Comparison of ENCODE assay signal across 18 cellular contexts in the genomic region with DNA sequence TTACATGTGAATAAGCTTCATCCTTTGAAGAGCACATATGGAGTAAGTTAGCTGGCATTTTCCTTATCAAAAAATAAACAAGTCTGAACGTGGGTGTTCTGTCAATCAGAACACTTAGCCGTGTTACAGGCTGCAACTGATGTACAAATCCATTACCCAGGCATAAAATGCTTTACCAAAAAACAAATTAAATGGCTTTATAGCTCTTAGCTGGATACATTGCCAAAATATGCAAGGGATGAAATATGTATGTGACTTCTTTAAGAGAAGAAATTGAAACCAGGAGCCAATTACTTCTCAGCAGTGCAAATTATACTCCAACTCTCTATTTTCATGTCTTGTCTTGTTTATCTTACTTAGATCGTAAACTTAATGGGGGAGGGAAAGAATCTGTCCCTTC.
A peak's percentile ranks its signal among the peaks of the same experiment; 100 is the strongest.
DNase-seq lines count a peak whose midpoint lies in the region; ATAC-seq and TF ChIP-seq lines count a peak whose summit lies in the region.
"Had no signal": no experiment of that assay in that cellular context is flagged by ENCODE, and none has a peak within 500 bp of the region (broad histone marks: within the 10 kb centered on the region; RNA-seq: fewer than 3 reads in every experiment).

No MANE protein-coding gene starts in this region.

- no peak overlapping the region for H3K4me3 ChIP-seq in cardiac fibroblast (replicated peaks in 1 of 2; ENCODE audit: low read depth in 2 of 2, low read length in 2 of 2)
- no peak overlapping the region for H3K4me3 ChIP-seq in lower lobe of right lung
- H3K4me3 ChIP-seq: adrenal gland, coronary artery had no signal

- H3K36me3 ChIP-seq in lower lobe of right lung = no peaks in the 10 kb centered on the region
- H3K36me3 ChIP-seq: adrenal gland had no signal

- no peak overlapping the region for H3K27ac Mint-ChIP-seq in osteocyte (ENCODE audit: unreplicated experiment)
- H3K27ac Mint-ChIP-seq in CD4-positive, alpha-beta T cell = no peak overlapping the region
- H3K27ac Mint-ChIP-seq: CD8-positive, alpha-beta T cell; IgD-negative memory B cell; memory B cell; stimulated activated memory B cell treated with anti-CD40 and anti-IgM and Interleukin-4, amounts not matched to agents 10 μg/mL and 1 μg/mL and 100 μg/mL, for 72 hours had no signal

- no peaks in the 10 kb centered on the region for H3K27me3 ChIP-seq in CD4-positive, alpha-beta T cell (ENCODE audit: control insufficient read depth, insufficient read depth, low read length)
- H3K27me3 ChIP-seq in lower lobe of right lung (ENCODE audit: low read depth) = no peaks in the 10 kb centered on the region
- H3K27me3 ChIP-seq: adrenal gland had no signal

- no peaks in the 10 kb centered on the region for H3K27me3 Mint-ChIP-seq in osteocyte (ENCODE audit: unreplicated experiment)
- no peaks in the 10 kb centered on the region for H3K27me3 Mint-ChIP-seq in CD4-positive, alpha-beta T cell
- H3K27me3 Mint-ChIP-seq: IgD-negative memory B cell; memory B cell; stimulated activated memory B cell treated with anti-CD40 and anti-IgM and Interleukin-4, amounts not matched to agents 10 μg/mL and 1 μg/mL and 100 μg/mL, for 72 hours had no signal

- peak; percentile 4 for DNase-seq in HPDE6-E6E7 (ENCODE audit: extremely low spot score)
- peak; percentile 62 for DNase-seq in NCI-H226
- DNase-seq in cardiac fibroblast (ENCODE audit: low read depth in 2 of 2) = peak; percentile 37 to 49
- no peak for DNase-seq in osteocyte (ENCODE audit: extremely low spot score, unreplicated experiment)
- DNase-seq in DMS79 treated with DMSO at 0.1 percent for 48 hours (lab: John Stamatoyannopoulos, UW) = no peak
- no peak for DNase-seq in CD4-positive, alpha-beta T cell
- no peak for DNase-seq in lower lobe of right lung
- DNase-seq in mucosa of gallbladder (ENCODE audit: low spot score) = no peak
- DNase-seq: activated T-cell treated with anti-CD3 and anti-CD28 coated beads, Interleukin-2, amount 50 U/mL, for 48 hours; adrenal gland; CD8-positive, alpha-beta T cell; NCI-H526 treated with DMSO at 0.1 percent for 48 hours; T-helper 9 cell had no signal

- TF ChIP-seq CTCF in cardiac fibroblast (IDR thresholded peaks at IDR 0.05; ENCODE audit: low read depth, low read length) = no peak
- no peak for TF ChIP-seq CTCF in osteocyte (IDR thresholded peaks at IDR 0.05)
- no peak for TF ChIP-seq CTCF in CD4-positive, alpha-beta T cell (IDR thresholded peaks at IDR 0.05)
- TF ChIP-seq CTCF in lower lobe of right lung (IDR thresholded peaks at IDR 0.05) = no peak

- no peak overlapping the region for H3K27ac ChIP-seq in CD4-positive, alpha-beta T cell (ENCODE audit: low read depth, low read length)
- no peak overlapping the region for H3K27ac ChIP-seq in lower lobe of right lung
- H3K27ac ChIP-seq: adrenal gland, coronary artery had no signal

- POLR2A ChIA-PET in CD4-positive, alpha-beta T cell (lab: Charles Lee) = no interaction called here

- H3K9me3 ChIP-seq in CD4-positive, alpha-beta T cell (ENCODE audit: control insufficient read depth, low read length) = no peaks in the 10 kb centered on the region
- no peaks in the 10 kb centered on the region for H3K9me3 ChIP-seq in lower lobe of right lung
- H3K9me3 ChIP-seq: adrenal gland had no signal

- CTCF ChIA-PET in CD4-positive, alpha-beta T cell (lab: Charles Lee) = no interaction called here

- intact Hi-C loops in CD4-positive, alpha-beta T cell (cut with DNase I, micrococcal nuclease) = no loop called here
- intact Hi-C loops in lower lobe of right lung (cut with DNase I) = no loop called here

- no peak for ATAC-seq in CD4-positive, alpha-beta T cell (ENCODE audit: poor library complexity)
- ATAC-seq in lower lobe of right lung = no peak
- ATAC-seq: CD8-positive, alpha-beta T cell; Right ventricle myocardium inferior; stimulated activated memory B cell treated with anti-CD40 and anti-IgM and Interleukin-4, amounts not matched to agents 10 μg/mL and 1 μg/mL and 100 μg/mL, for 72 hours had no signal

- H3K36me3 Mint-ChIP-seq in osteocyte (ENCODE audit: unreplicated experiment) = no peaks in the 10 kb centered on the region
- no peaks in the 10 kb centered on the region for H3K36me3 Mint-ChIP-seq in CD4-positive, alpha-beta T cell (ENCODE audit: low read depth)
- H3K36me3 Mint-ChIP-seq: CD8-positive, alpha-beta T cell; IgD-negative memory B cell; memory B cell; stimulated activated memory B cell treated with anti-CD40 and anti-IgM and Interleukin-4, amounts not matched to agents 10 μg/mL and 1 μg/mL and 100 μg/mL, for 72 hours had no signal

- peak overlapping the region; percentile 12 for H3K4me3 Mint-ChIP-seq in osteocyte (ENCODE audit: unreplicated experiment)
- no peak overlapping the region for H3K4me3 Mint-ChIP-seq in CD4-positive, alpha-beta T cell
- H3K4me3 Mint-ChIP-seq: CD8-positive, alpha-beta T cell; IgD-negative memory B cell; memory B cell; stimulated activated memory B cell treated with anti-CD40 and anti-IgM and Interleukin-4, amounts not matched to agents 10 μg/mL and 1 μg/mL and 100 μg/mL, for 72 hours had no signal

- no peaks in the 10 kb centered on the region for H3K9me3 Mint-ChIP-seq in osteocyte (ENCODE audit: unreplicated experiment)
- H3K9me3 Mint-ChIP-seq in CD4-positive, alpha-beta T cell = no peaks in the 10 kb centered on the region
- H3K9me3 Mint-ChIP-seq: CD8-positive, alpha-beta T cell; IgD-negative memory B cell; memory B cell; stimulated activated memory B cell treated with anti-CD40 and anti-IgM and Interleukin-4, amounts not matched to agents 10 μg/mL and 1 μg/mL and 100 μg/mL, for 72 hours had no signal

- H3K4me1 Mint-ChIP-seq in osteocyte (ENCODE audit: unreplicated experiment) = peaks cover 14% of the 10 kb centered on the region
- no peaks in the 10 kb centered on the region for H3K4me1 Mint-ChIP-seq in CD4-positive, alpha-beta T cell (ENCODE audit: low read depth)
- H3K4me1 Mint-ChIP-seq: stimulated activated memory B cell treated with anti-CD40 and anti-IgM and Interleukin-4, amounts not matched to agents 10 μg/mL and 1 μg/mL and 100 μg/mL, for 72 hours had no signal

- H3K4me1 ChIP-seq in lower lobe of right lung = no peaks in the 10 kb centered on the region
- H3K4me1 ChIP-seq: adrenal gland had no signal

Comparison
In these comparisons a context has a peak if more than half of its experiments do, and no peak if none do; other contexts are left out.
1. DNase-seq: peak in HPDE6-E6E7 (single experiment), NCI-H226 (single experiment) and cardiac fibroblast (2 of 2); none in osteocyte (single experiment), DMS79 treated with DMSO at 0.1 percent for 48 hours (single experiment), CD4-positive, alpha-beta T cell (0 of 10), lower lobe of right lung (single experiment) and mucosa of gallbladder (single experiment).